ENCODE assay signal across 8 cellular contexts in the genomic region with DNA sequence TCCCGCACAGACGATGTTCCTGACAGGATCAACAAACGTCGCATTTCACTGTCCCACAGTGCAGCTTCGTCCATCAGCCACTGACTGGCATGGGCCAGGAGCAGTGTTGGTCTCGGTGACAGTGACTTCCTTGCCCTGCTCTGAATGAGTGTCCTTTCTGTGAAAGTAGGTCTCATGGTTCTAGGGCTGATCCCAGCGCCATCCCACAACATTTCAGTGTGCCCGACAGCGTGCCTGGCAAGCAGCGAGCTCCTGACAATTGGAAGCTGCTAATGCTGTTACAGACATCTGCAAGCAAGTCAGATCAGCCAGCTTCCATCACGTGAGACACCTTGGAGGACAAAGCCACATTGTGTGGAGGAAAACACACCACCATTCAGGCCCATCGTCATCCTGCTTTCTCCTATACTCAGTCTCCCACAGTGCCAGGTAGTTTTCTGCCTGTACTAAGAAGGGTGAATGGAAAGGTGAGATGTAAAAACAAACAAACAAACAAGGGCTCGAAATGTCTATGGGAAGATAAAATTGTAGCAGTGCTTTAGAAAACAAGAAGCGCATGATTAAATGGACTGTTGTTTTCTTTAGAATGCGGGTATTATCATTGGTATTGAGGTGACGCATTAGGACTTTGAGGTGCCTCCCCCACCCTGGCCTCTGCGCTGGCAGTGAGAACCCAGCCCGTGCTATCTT. TPM values are rescaled to one million over a fixed set of nuclear protein-coding genes. Genes with fewer than 3 reads are reported as not detected.
DNase-seq lines count a peak whose midpoint lies in the region; ATAC-seq, FAIRE-seq and TF ChIP-seq lines count a peak whose summit lies in the region.

No MANE protein-coding gene starts in this region.

- H3K9me1 ChIP-seq in keratinocyte (ENCODE audit: control insufficient read depth, extremely low read depth, insufficient read depth, low read length): no peaks in the 10 kb centered on the region

- DNase-seq in brain microvascular endothelial cell (no peak), keratinocyte (ENCODE audit: low read depth, low spot score) (no peak), stomach (no peak), DMS114 treated with DMSO at 0.1 percent for 48 hours (lab: John Stamatoyannopoulos, UW; ENCODE audit: unreplicated experiment) (no peak), GM13977 (ENCODE audit: low spot score) (no peak), COLO668 (lab: John Stamatoyannopoulos, UW; ENCODE audit: unreplicated experiment) (no peak), mucosa of descending colon (no peak)

- H3K27ac ChIP-seq in HUES64 (ENCODE audit: low read depth, low read length) (peak overlapping the region; percentile 72), brain microvascular endothelial cell (peak overlapping the region; percentile 87), keratinocyte (ENCODE audit: control insufficient read depth, insufficient read depth, low read length) (peak overlapping the region; percentile 100), stomach (peak overlapping the region; percentile 52 to 84 (median 71))

- H3K4me3 ChIP-seq in HUES64 (ENCODE audit: low read length): no peak overlapping the region
- no peak overlapping the region for H3K4me3 ChIP-seq in brain microvascular endothelial cell (ENCODE audit: low read depth, low read length)
- H3K4me3 ChIP-seq in keratinocyte (ENCODE audit: control insufficient read depth in 2 of 3, extremely low read depth in 1 of 3, insufficient read depth in 2 of 3, low read depth in 1 of 3, low read length in 3 of 3): peak overlapping the region in 2 of 3 experiments; percentile 40 to 56
- no peak overlapping the region for H3K4me3 ChIP-seq in stomach
- H3K4me3 ChIP-seq in mucosa of descending colon: no peak overlapping the region

- no peaks in the 10 kb centered on the region for H3K27me3 ChIP-seq in HUES64 (ENCODE audit: insufficient read depth, low read length)
- H3K27me3 ChIP-seq in brain microvascular endothelial cell (replicated peaks): no peaks in the 10 kb centered on the region
- H3K27me3 ChIP-seq in keratinocyte (ENCODE audit: control insufficient read depth, extremely low read depth, insufficient read depth, low read length): no peaks in the 10 kb centered on the region
- H3K27me3 ChIP-seq in stomach: no peaks in the 10 kb centered on the region

- TF ChIP-seq CTCF in brain microvascular endothelial cell (IDR thresholded peaks at IDR 0.05; ENCODE audit: low read depth, low read length, missing control alignments) (no peak), keratinocyte (optimal IDR thresholded peaks at IDR 0.05 in 1 of 3, IDR thresholded peaks at IDR 0.05 in 1 of 3, conservative IDR thresholded peaks at IDR 0.05 in 1 of 3; ENCODE audit: extremely low read depth in 1 of 3, insufficient read depth in 2 of 3, low read length in 3 of 3) (no peak), stomach (IDR thresholded peaks at IDR 0.05) (no peak), GM13977 (IDR thresholded peaks at IDR 0.05; ENCODE audit: extremely low read depth, insufficient read depth, missing control alignments) (no peak), mucosa of descending colon (IDR thresholded peaks at IDR 0.05) (no peak)

- 83% methylated on average over 17 of the region's 18 CpGs for WGBS in HUES64
- WGBS in stomach, 5 donors: 68 to 73% (median 73%) methylated on average over 18 of the region's 18 CpGs

- H3K79me2 ChIP-seq in keratinocyte (ENCODE audit: control insufficient read depth, insufficient read depth, low read length): no peaks in the 10 kb centered on the region

- ATAC-seq in mucosa of descending colon: no peak

- H3K9me3 ChIP-seq in HUES64 (ENCODE audit: insufficient read depth, low read depth, low read length) (no peaks in the 10 kb centered on the region), keratinocyte (ENCODE audit: control insufficient read depth, low read depth, low read length) (no peaks in the 10 kb centered on the region), stomach (no peaks in the 10 kb centered on the region), mucosa of descending colon (no peaks in the 10 kb centered on the region)

- TF ChIP-seq POLR2A in stomach (IDR thresholded peaks at IDR 0.05): no peak

- in situ Hi-C loops in brain microvascular endothelial cell (cut with HindIII; ENCODE audit: low pct_ligation_motif_present, low sequenced_read_pairs) (loop anchor here (25.0 kb wide), 1 partner anchor 308 kb away; the partner anchor contains the start of gene SLC45A1), GM13977 (cut with MboI; ENCODE audit: low pct_unique_long_range_greater_than_20kb, low sequenced_read_pairs, unreplicated experiment) (no loop called here)

- H3K4me2 ChIP-seq in keratinocyte (ENCODE audit: control insufficient read depth, extremely low read depth, insufficient read depth, low read depth, low read length): peak overlapping the region; percentile 84

- peaks cover 21% of the 10 kb centered on the region for H3K4me1 ChIP-seq in HUES64 (ENCODE audit: insufficient read depth, low read length)
- peaks cover 43% of the 10 kb centered on the region for H3K4me1 ChIP-seq in keratinocyte (ENCODE audit: control insufficient read depth, extremely low read depth, insufficient read depth, low read length)
- H3K4me1 ChIP-seq in stomach: peaks cover 20 to 40% (median 34%) of the 10 kb centered on the region in 4 donors
- no peaks in the 10 kb centered on the region for H3K4me1 ChIP-seq in mucosa of descending colon (ENCODE audit: low read depth)

- FAIRE-seq in keratinocyte (lab: Jason Lieb, UNC): no peak

- intact Hi-C loops in stomach (cut with DNase I; ENCODE audit: low total_unique reads) (no loop called here), mucosa of descending colon (cut with DNase I, micrococcal nuclease) (no loop called here)

- no peak for TF ChIP-seq EP300 in stomach (IDR thresholded peaks at IDR 0.05)

- H3K36me3 ChIP-seq in HUES64 (ENCODE audit: insufficient read depth, low read length) (no peaks in the 10 kb centered on the region), brain microvascular endothelial cell (replicated peaks) (peaks cover 10% of the 10 kb centered on the region), keratinocyte (ENCODE audit: control insufficient read depth in 2 of 2, extremely low read depth in 1 of 2, insufficient read depth in 2 of 2, low read length in 2 of 2) (peaks cover 0 to 4% of the 10 kb centered on the region in 2 experiments), stomach (peaks cover 5 to 11% (median 8%) of the 10 kb centered on the region in 4 donors), mucosa of descending colon (ENCODE audit: low read depth) (no peaks in the 10 kb centered on the region)

- dilution Hi-C loops in keratinocyte (cut with MboI; ENCODE audit: extremely low pct_ligation_motif_present, low sequenced_read_pairs): loop anchor here (25.0 kb wide), 1 partner anchor 308 kb away; the partner anchor contains the start of gene SLC45A1

- peak overlapping the region; percentile 3 for H2AFZ ChIP-seq in keratinocyte (ENCODE audit: control insufficient read depth, low read length)

- H3K9ac ChIP-seq in HUES64 (ENCODE audit: low read depth, low read length) (0 out of 2 replicates have a peak overlapping the region, but pooled peaks have one; percentile 10), keratinocyte (ENCODE audit: control insufficient read depth, extremely low read depth, insufficient read depth, low read length) (peak overlapping the region; percentile 91)

- H4K20me1 ChIP-seq in keratinocyte (ENCODE audit: control insufficient read depth, extremely low read depth, insufficient read depth, low read length): no peaks in the 10 kb centered on the region

RNA-seq across cellular contexts. Expression of gene ERRFI1, which starts 21.9 kb away (rescaled TPM):
- 31.2 TPM for polyA plus RNA-seq in HUES64 (2013, experiment 1 of 2)
- polyA plus RNA-seq in HUES64 (2013, experiment 2 of 2): 30.6 TPM
- polyA plus RNA-seq in keratinocyte (75.7 to 130 TPM (median 97.0 TPM) in 3 replicates), stomach (10 to 100 TPM; 31.4 to 47.7 (median 41.4) TPM)
- 39.7 TPM for polyA plus RNA-seq in keratinocyte (2011; ENCODE audit: low read depth)
- polyA plus RNA-seq in keratinocyte (2011; cell fraction: cytosol; rRNA removed): 58.1 and 97.0 TPM in 2 replicates
- polyA plus RNA-seq in keratinocyte (2011; cell fraction: nucleus; rRNA removed): 132 and 155 TPM in 2 replicates
- 42.8 and 92.9 TPM in 2 replicates for polyA plus RNA-seq in keratinocyte (2012; ENCODE audit: low replicate concordance)
- polyA minus RNA-seq in keratinocyte: 17.4 to 68.3 TPM (median 50.7 TPM) in 3 replicates
- 31.5 TPM for polyA minus RNA-seq in keratinocyte (2011; cell fraction: cytosol; rRNA and poly(A)+ RNA removed)
- 40.3 and 72.9 TPM in 2 replicates for polyA minus RNA-seq in keratinocyte (2011; cell fraction: nucleus; rRNA and poly(A)+ RNA removed)
- total RNA-seq in stomach (100 to 1,000 TPM in 3 of 5 donors, 10 to 100 TPM in 1, 1 to 10 TPM in 1; 3.5 to 201 (median 134) TPM), mucosa of descending colon (10 to 100 TPM; 48.5 to 84.0 (median 50.2) TPM)

RNA-seq across cellular contexts. Expression of gene PARK7, which starts 42.7 kb away (rescaled TPM):
- 314 TPM for polyA plus RNA-seq in HUES64 (2013, experiment 1 of 2)
- 307 TPM for polyA plus RNA-seq in HUES64 (2013, experiment 2 of 2)
- polyA plus RNA-seq in keratinocyte (296 to 502 TPM (median 471 TPM) in 3 replicates), stomach (100 to 1,000 TPM; 281 to 350 (median 311) TPM)
- polyA plus RNA-seq in keratinocyte (2011; ENCODE audit: low read depth): 326 TPM
- 458 and 494 TPM in 2 replicates for polyA plus RNA-seq in keratinocyte (2011; cell fraction: cytosol; rRNA removed)
- 167 and 228 TPM in 2 replicates for polyA plus RNA-seq in keratinocyte (2011; cell fraction: nucleus; rRNA removed)
- polyA plus RNA-seq in keratinocyte (2012; ENCODE audit: low replicate concordance): 240 and 445 TPM in 2 replicates
- 29.1 to 162 TPM (median 72.1 TPM) in 3 replicates for polyA minus RNA-seq in keratinocyte
- 87.5 TPM for polyA minus RNA-seq in keratinocyte (2011; cell fraction: cytosol; rRNA and poly(A)+ RNA removed)
- 30.6 and 47.7 TPM in 2 replicates for polyA minus RNA-seq in keratinocyte (2011; cell fraction: nucleus; rRNA and poly(A)+ RNA removed)
- total RNA-seq in stomach (100 to 1,000 TPM in 2 of 5 donors, 10 to 100 TPM in 3; 41.4 to 149 (median 98.1) TPM), mucosa of descending colon (100 to 1,000 TPM; 135 to 200 (median 186) TPM)

Comparison
In these comparisons a context has a peak if more than half of its experiments do, and no peak if none do; other contexts are left out.
1. H3K4me3 ChIP-seq: peak in keratinocyte (2 of 3); none in HUES64 (single experiment), brain microvascular endothelial cell (single experiment), stomach (0 of 4) and mucosa of descending colon (single experiment).
2. Peak in every context shown above with its lines, with median percentiles within 50 percentile points of each other: H3K27ac ChIP-seq.